Comparison of ENCODE assay signal across 1 cellular context in genomic region chr4:151692821-151693504, GRCh38.
TF ChIP-seq lines count a peak whose summit lies in the region.

No MANE protein-coding gene starts in this region.

TF ChIP-seq in HepG2, 621 proteins besides CTCF, POLR2A, EP300 and RAD21:
- no peak for TF ChIP-seq ZNF180 (CRISPR knock-in tag; IDR thresholded peaks at IDR 0.05; ENCODE audit: borderline replicate concordance, low read depth)
- TF ChIP-seq, protein P1, sequence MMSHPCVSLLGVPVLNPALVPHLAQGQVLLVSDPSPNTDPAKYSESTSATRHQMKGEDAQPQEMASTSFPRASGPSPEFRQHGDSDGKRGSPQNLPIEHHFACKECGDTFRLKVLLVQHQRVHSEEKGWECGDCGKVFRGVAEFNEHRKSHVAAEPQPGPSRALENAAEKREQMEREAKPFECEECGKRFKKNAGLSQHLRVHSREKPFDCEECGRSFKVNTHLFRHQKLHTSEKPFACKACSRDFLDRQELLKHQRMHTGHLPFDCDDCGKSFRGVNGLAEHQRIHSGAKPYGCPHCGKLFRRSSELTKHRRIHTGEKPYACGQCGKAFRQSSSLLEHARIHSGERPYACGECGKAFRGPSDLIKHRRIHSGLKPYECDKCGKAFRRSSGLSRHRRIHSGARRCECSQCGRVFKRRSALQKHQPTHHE (CRISPR knock-in tag; IDR thresholded peaks at IDR 0.05; ENCODE audit: borderline replicate concordance) = no peak
- TF ChIP-seq ZNF232 (CRISPR knock-in tag; IDR thresholded peaks at IDR 0.05; ENCODE audit: borderline replicate concordance) = no peak
- TF ChIP-seq CENPT (CRISPR knock-in tag; IDR thresholded peaks at IDR 0.05; ENCODE audit: low read depth) = no peak
- no peak for TF ChIP-seq TCF7L2 (IDR thresholded peaks at IDR 0.05; ENCODE audit: low read depth, low read length)
- TF ChIP-seq, protein P2, sequence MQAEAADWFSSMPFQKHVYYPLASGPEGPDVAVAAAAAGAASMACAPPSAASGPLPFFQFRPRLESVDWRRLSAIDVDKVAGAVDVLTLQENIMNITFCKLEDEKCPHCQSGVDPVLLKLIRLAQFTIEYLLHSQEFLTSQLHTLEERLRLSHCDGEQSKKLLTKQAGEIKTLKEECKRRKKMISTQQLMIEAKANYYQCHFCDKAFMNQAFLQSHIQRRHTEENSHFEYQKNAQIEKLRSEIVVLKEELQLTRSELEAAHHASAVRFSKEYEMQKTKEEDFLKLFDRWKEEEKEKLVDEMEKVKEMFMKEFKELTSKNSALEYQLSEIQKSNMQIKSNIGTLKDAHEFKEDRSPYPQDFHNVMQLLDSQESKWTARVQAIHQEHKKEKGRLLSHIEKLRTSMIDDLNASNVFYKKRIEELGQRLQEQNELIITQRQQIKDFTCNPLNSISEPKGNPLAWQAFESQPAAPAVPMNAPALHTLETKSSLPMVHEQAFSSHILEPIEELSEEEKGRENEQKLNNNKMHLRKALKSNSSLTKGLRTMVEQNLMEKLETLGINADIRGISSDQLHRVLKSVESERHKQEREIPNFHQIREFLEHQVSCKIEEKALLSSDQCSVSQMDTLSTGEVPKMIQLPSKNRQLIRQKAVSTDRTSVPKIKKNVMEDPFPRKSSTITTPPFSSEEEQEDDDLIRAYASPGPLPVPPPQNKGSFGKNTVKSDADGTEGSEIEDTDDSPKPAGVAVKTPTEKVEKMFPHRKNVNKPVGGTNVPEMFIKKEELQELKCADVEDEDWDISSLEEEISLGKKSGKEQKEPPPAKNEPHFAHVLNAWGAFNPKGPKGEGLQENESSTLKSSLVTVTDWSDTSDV (CRISPR knock-in tag; IDR thresholded peaks at IDR 0.05) = no peak
- TF ChIP-seq TBP (CRISPR knock-in tag; IDR thresholded peaks at IDR 0.05) = no peak
- TF ChIP-seq MAF1 (CRISPR knock-in tag; IDR thresholded peaks at IDR 0.05; ENCODE audit: borderline replicate concordance) = no peak
- TF ChIP-seq ZNF615 (CRISPR knock-in tag; IDR thresholded peaks at IDR 0.05; ENCODE audit: borderline replicate concordance) = no peak
- TF ChIP-seq ELF4 (CRISPR knock-in tag; IDR thresholded peaks at IDR 0.05; ENCODE audit: borderline replicate concordance) = no peak
- TF ChIP-seq, protein P3, sequence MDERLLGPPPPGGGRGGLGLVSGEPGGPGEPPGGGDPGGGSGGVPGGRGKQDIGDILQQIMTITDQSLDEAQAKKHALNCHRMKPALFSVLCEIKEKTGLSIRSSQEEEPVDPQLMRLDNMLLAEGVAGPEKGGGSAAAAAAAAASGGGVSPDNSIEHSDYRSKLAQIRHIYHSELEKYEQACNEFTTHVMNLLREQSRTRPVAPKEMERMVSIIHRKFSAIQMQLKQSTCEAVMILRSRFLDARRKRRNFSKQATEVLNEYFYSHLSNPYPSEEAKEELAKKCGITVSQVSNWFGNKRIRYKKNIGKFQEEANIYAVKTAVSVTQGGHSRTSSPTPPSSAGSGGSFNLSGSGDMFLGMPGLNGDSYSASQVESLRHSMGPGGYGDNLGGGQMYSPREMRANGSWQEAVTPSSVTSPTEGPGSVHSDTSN (CRISPR knock-in tag; IDR thresholded peaks at IDR 0.05) = no peak
- no peak for TF ChIP-seq ZNF577 (CRISPR knock-in tag; IDR thresholded peaks at IDR 0.05; ENCODE audit: borderline replicate concordance, low read depth)
- TF ChIP-seq, protein P4, sequence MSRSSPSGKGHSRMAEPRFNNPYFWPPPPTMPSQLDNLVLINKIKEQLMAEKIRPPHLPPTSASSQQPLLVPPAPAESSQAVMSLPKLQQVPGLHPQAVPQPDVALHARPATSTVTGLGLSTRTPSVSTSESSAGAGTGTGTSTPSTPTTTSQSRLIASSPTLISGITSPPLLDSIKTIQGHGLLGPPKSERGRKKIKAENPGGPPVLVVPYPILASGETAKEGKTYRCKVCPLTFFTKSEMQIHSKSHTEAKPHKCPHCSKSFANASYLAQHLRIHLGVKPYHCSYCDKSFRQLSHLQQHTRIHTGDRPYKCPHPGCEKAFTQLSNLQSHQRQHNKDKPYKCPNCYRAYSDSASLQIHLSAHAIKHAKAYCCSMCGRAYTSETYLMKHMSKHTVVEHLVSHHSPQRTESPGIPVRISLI (CRISPR knock-in tag; IDR thresholded peaks at IDR 0.05; ENCODE audit: borderline replicate concordance) = no peak
- no peak for TF ChIP-seq TCF12 (IDR thresholded peaks at IDR 0.05)
- TF ChIP-seq TCF12 (CRISPR knock-in tag; IDR thresholded peaks at IDR 0.05) = no peak
- TF ChIP-seq ZNF12 (CRISPR knock-in tag; IDR thresholded peaks at IDR 0.05) = no peak
- no peak for TF ChIP-seq GABPA (IDR thresholded peaks at IDR 0.05; ENCODE audit: low read depth, low read length)
- no peak for TF ChIP-seq GABPA (CRISPR knock-in tag; IDR thresholded peaks at IDR 0.05; ENCODE audit: low read depth)
- TF ChIP-seq SNAI1 (CRISPR knock-in tag; IDR thresholded peaks at IDR 0.05; ENCODE audit: borderline replicate concordance) = no peak
- TF ChIP-seq KDM5B (CRISPR knock-in tag; IDR thresholded peaks at IDR 0.05; ENCODE audit: borderline replicate concordance) = no peak
TF ChIP-seq in HepG2: peak in this region for 0.
